26 cellular contexts compared by ENCODE assay signal in the genomic region with DNA sequence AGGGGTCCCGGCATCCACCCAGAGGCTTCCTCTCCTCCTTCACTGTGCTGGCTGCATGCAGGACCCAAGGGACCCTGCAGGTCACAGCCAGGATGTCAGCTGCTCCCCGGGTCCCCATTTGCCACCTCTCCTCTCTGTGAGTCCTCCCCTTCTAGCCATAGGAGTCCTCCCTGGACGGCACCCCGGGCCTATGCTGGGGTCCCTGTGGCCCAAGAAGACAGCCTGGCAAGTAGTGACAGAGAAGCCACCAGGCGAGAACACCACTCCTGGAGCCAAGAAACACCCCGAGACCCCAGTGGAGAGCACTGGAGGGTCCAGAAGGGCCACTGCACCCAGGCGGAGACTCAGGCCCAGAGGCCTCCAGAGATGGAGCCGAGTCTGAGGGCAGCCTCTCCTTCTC. TPM values are rescaled to one million over a fixed set of nuclear protein-coding genes. Genes with fewer than 3 reads are reported as not detected.
DNase-seq lines count a peak whose midpoint lies in the region; ATAC-seq, FAIRE-seq and TF ChIP-seq lines count a peak whose summit lies in the region.
"Had no signal": no experiment of that assay in that cellular context is flagged by ENCODE, and none has a peak within 500 bp of the region (broad histone marks: within the 10 kb centered on the region; RNA-seq: fewer than 3 reads in every experiment).

No MANE protein-coding gene starts in this region.

- H3K4me1 ChIP-seq in kidney (ENCODE audit: control insufficient read depth in 1 of 2, insufficient read depth in 1 of 2, low read depth in 1 of 2, low read length in 2 of 2) = peaks cover 0 to 4% of the 10 kb centered on the region in 2 donors
- H3K4me1 ChIP-seq: A549, HAP-1 had no signal

- H3K27ac ChIP-seq in kidney (ENCODE audit: low read depth in 2 of 2, low read length in 2 of 2) = no peak overlapping the region
- H3K27ac ChIP-seq: A549; BLaER1 treated with 17β-estradiol and CSF1 and Interleukin-3, amounts not matched to agents 10 nM and 100 nM had no signal

- no peak for ATAC-seq in natural killer cell treated with Interleukin-12 subunit alpha and Interleukin-12 subunit beta and Interleukin-15 and Interleukin-18, amount 100 ng/mL, for 72 hours
- ATAC-seq in natural killer cell = no peak
- no peak for ATAC-seq in central memory CD8-positive, alpha-beta T cell (replicated peaks; ENCODE audit: extremely low read depth, poor library complexity, severe bottlenecking)
- no peak for ATAC-seq in GM18517 (IDR thresholded peaks at IDR 0.05; ENCODE audit: unreplicated experiment)
- no peak for ATAC-seq in HG02938 (IDR thresholded peaks at IDR 0.05; ENCODE audit: unreplicated experiment)
- ATAC-seq: A549, GM12878, GM23338 had no signal

- no peak overlapping the region for H3K4me3 ChIP-seq in kidney (ENCODE audit: low read length in 2 of 2)
- H3K4me3 ChIP-seq: A549; BLaER1 treated with 17β-estradiol and CSF1 and Interleukin-3, amounts not matched to agents 10 nM and 100 nM; GM12878; GM23338; HAP-1 had no signal

- peaks cover 6% of the 10 kb centered on the region for H3K36me3 Mint-ChIP-seq in natural killer cell treated with Interleukin-12 subunit alpha and Interleukin-12 subunit beta and Interleukin-15 and Interleukin-18, amount 100 ng/mL, for 72 hours
- H3K36me3 Mint-ChIP-seq in natural killer cell = no peaks in the 10 kb centered on the region
- peaks cover 4% of the 10 kb centered on the region for H3K36me3 Mint-ChIP-seq in central memory CD8-positive, alpha-beta T cell (ENCODE audit: insufficient read depth)
- H3K36me3 Mint-ChIP-seq in type B pancreatic cell = peaks cover 14% of the 10 kb centered on the region

- H3K27me3 Mint-ChIP-seq in natural killer cell treated with Interleukin-12 subunit alpha and Interleukin-12 subunit beta and Interleukin-15 and Interleukin-18, amount 100 ng/mL, for 72 hours = no peaks in the 10 kb centered on the region
- H3K27me3 Mint-ChIP-seq in natural killer cell (ENCODE audit: low read depth in 2 of 2) (no peaks in the 10 kb centered on the region), type B pancreatic cell (no peaks in the 10 kb centered on the region)
- H3K27me3 Mint-ChIP-seq in central memory CD8-positive, alpha-beta T cell = no peaks in the 10 kb centered on the region
- H3K27me3 Mint-ChIP-seq: CD4-positive, alpha-beta T cell; CD8-positive, alpha-beta memory T cell had no signal

- H3K4me1 Mint-ChIP-seq in natural killer cell treated with Interleukin-12 subunit alpha and Interleukin-12 subunit beta and Interleukin-15 and Interleukin-18, amount 100 ng/mL, for 72 hours (ENCODE audit: low read depth in 2 of 2) = no peaks in the 10 kb centered on the region
- H3K4me1 Mint-ChIP-seq in natural killer cell (no peaks in the 10 kb centered on the region), type B pancreatic cell (ENCODE audit: unreplicated experiment) (peaks cover 4% of the 10 kb centered on the region)
- H3K4me1 Mint-ChIP-seq in central memory CD8-positive, alpha-beta T cell = peaks cover 6% of the 10 kb centered on the region
- H3K4me1 Mint-ChIP-seq: CD14-positive monocyte had no signal

- no peak for TF ChIP-seq CTCF in natural killer cell (IDR thresholded peaks at IDR 0.05)
- no peak for TF ChIP-seq CTCF in kidney (IDR thresholded peaks at IDR 0.05; ENCODE audit: borderline replicate concordance, extremely low read depth, insufficient read depth)
- no peak for TF ChIP-seq CTCF in type B pancreatic cell (conservative IDR thresholded peaks at IDR 0.05)

- intact Hi-C loops in natural killer cell (cut with micrococcal nuclease) = no loop called here
- intact Hi-C loops in kidney (cut with DNase I) = no loop called here

- H3K36me3 ChIP-seq in kidney (ENCODE audit: control insufficient read depth in 1 of 2, insufficient read depth in 2 of 2, low read length in 2 of 2) = peaks cover 0 to 3% of the 10 kb centered on the region in 2 donors
- H3K36me3 ChIP-seq: BE2C, HAP-1 had no signal

- H3K4me3 Mint-ChIP-seq in natural killer cell treated with Interleukin-12 subunit alpha and Interleukin-12 subunit beta and Interleukin-15 and Interleukin-18, amount 100 ng/mL, for 72 hours = no peak overlapping the region
- H3K4me3 Mint-ChIP-seq in natural killer cell (no peak overlapping the region), type B pancreatic cell (no peak overlapping the region)
- no peak overlapping the region for H3K4me3 Mint-ChIP-seq in central memory CD8-positive, alpha-beta T cell
- H3K4me3 Mint-ChIP-seq: CD14-positive monocyte; CD4-positive, alpha-beta T cell; CD8-positive, alpha-beta memory T cell; GM23338 had no signal

- H3K9ac ChIP-seq in kidney (ENCODE audit: low read length in 2 of 2) = no peak overlapping the region
- H3K9ac ChIP-seq: BLaER1 treated with 17β-estradiol and CSF1 and Interleukin-3, amounts not matched to agents 10 nM and 100 nM had no signal

- H3K9me3 ChIP-seq in kidney (ENCODE audit: control insufficient read depth in 1 of 2, low read length in 2 of 2) = no peaks in the 10 kb centered on the region
- H3K9me3 ChIP-seq: HAP-1 had no signal

- no peak for FAIRE-seq in kidney (lab: Jason Lieb, UNC)
- FAIRE-seq: A549, D721Med, GM12878, H54 had no signal

- H3K27ac Mint-ChIP-seq in natural killer cell treated with Interleukin-12 subunit alpha and Interleukin-12 subunit beta and Interleukin-15 and Interleukin-18, amount 100 ng/mL, for 72 hours = no peak overlapping the region
- H3K27ac Mint-ChIP-seq in natural killer cell = no peak overlapping the region
- H3K27ac Mint-ChIP-seq in central memory CD8-positive, alpha-beta T cell (ENCODE audit: low read depth) = peak overlapping the region; percentile 22
- no peak overlapping the region for H3K27ac Mint-ChIP-seq in type B pancreatic cell
- H3K27ac Mint-ChIP-seq: CD14-positive monocyte; CD4-positive, alpha-beta T cell; CD8-positive, alpha-beta memory T cell; GM23338 had no signal

- DNase-seq in natural killer cell treated with Interleukin-12 subunit alpha and Interleukin-12 subunit beta and Interleukin-15 and Interleukin-18, amount 100 ng/mL, for 72 hours (ENCODE audit: low spot score) = peak; percentile 60
- DNase-seq in natural killer cell (no peak), kidney (peak; percentile 48), type B pancreatic cell (ENCODE audit: extremely low spot score, unreplicated experiment) (peak; percentile 65)
- DNase-seq in central memory CD8-positive, alpha-beta T cell (ENCODE audit: low spot score in 2 of 2) = no peak
- DNase-seq in activated naive CD4-positive, alpha-beta T cell treated with Interleukin-2 at 50 U/mL for 16 hours = no peak
- DNase-seq: 8988T; ACHN; AML-193; CD4-positive, alpha-beta T cell; CD8-positive, alpha-beta memory T cell; DMS 273 treated with DMSO at 0.1 percent for 48 hours; DMS79; EL; GDM1 had no signal

- H3K9me3 Mint-ChIP-seq in natural killer cell treated with Interleukin-12 subunit alpha and Interleukin-12 subunit beta and Interleukin-15 and Interleukin-18, amount 100 ng/mL, for 72 hours = peaks cover 4% of the 10 kb centered on the region
- H3K9me3 Mint-ChIP-seq in natural killer cell (no peaks in the 10 kb centered on the region), type B pancreatic cell (peaks cover 4% of the 10 kb centered on the region)
- peaks cover 3% of the 10 kb centered on the region for H3K9me3 Mint-ChIP-seq in central memory CD8-positive, alpha-beta T cell
- H3K9me3 Mint-ChIP-seq: CD4-positive, alpha-beta T cell; CD8-positive, alpha-beta memory T cell had no signal

RNA-seq across cellular contexts. Expression of gene LMF1, which starts 44.1 kb away (rescaled TPM):
- total RNA-seq in natural killer cell treated with Interleukin-12 subunit alpha and Interleukin-12 subunit beta and Interleukin-15 and Interleukin-18, amount 100 ng/mL, for 72 hours = 10 to 100 TPM; 17.1 to 21.0 TPM
- 10 to 100 TPM; 28.2 to 42.2 (median 41.2) TPM for total RNA-seq in natural killer cell
- 28.6 TPM for total RNA-seq in kidney
- polyA plus RNA-seq in kidney (ENCODE audit: insufficient read depth, low read depth, low replicate concordance) = 15.4 TPM
- 20.8 and 21.4 TPM in 2 replicates for total RNA-seq in type B pancreatic cell (ENCODE audit: low replicate concordance)

RNA-seq across cellular contexts. Expression of gene SOX8, which starts 54.9 kb away (rescaled TPM):
- under 1 TPM in 1 of 2 donors, not detected in 1; 0.20 TPM for total RNA-seq in natural killer cell treated with Interleukin-12 subunit alpha and Interleukin-12 subunit beta and Interleukin-15 and Interleukin-18, amount 100 ng/mL, for 72 hours
- total RNA-seq in natural killer cell = not detected
- 1.0 TPM for total RNA-seq in kidney
- polyA plus RNA-seq in kidney (ENCODE audit: insufficient read depth, low read depth, low replicate concordance) = 0.17 TPM
- total RNA-seq in type B pancreatic cell (ENCODE audit: low replicate concordance) = 1.4 and 6.7 TPM in 2 replicates
- total RNA-seq: GM12878 had no signal
- polyA plus RNA-seq: CD14-positive monocyte, GM12878 had no signal

Comparison
In these comparisons a context has a peak if more than half of its experiments do, and no peak if none do; other contexts are left out.
1. DNase-seq: peak in natural killer cell treated with Interleukin-12 subunit alpha and Interleukin-12 subunit beta and Interleukin-15 and Interleukin-18, amount 100 ng/mL, for 72 hours (single experiment), kidney (single experiment) and type B pancreatic cell (single experiment); none in natural killer cell (single experiment), central memory CD8-positive, alpha-beta T cell (0 of 2) and activated naive CD4-positive, alpha-beta T cell treated with Interleukin-2 at 50 U/mL for 16 hours (single experiment).